In the genomic region with DNA sequence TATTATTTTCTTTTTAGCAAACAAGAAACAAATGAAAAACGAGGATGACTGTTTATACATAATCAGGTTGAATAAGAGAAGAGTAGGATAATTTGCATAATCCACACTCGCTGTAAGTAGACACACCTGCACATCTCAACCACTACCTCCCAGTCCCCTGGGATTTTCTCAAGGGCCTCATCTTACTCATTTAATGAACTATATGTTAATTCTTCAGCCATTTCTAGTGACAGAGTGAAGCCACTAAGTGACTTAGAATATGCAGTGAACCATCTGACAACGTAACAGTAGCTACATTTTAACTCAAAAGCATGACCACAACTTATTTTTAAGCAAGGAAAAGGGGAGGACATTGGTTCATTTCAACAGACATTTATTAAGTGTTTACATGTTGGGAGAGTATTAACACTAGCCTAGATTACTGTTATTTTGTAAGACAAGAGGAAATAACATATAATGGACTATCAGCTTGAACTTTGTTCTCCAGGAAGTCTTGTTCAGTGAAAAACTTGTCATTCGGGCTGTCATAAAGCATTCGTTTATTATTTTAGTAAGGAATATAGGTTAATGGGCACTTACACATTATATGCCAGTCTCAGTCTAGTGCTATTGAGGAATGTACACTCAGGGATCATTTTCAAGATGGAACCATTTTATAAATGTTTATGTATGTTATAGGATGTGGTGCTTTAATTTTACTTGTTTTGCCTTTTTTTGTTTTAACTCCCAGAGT, we compare ENCODE assay signal across 18 cellular contexts.
DNase-seq lines count a peak whose midpoint lies in the region; ATAC-seq, FAIRE-seq and TF ChIP-seq lines count a peak whose summit lies in the region.
"Had no signal": no experiment of that assay in that cellular context is flagged by ENCODE, and none has a peak within 500 bp of the region (broad histone marks: within the 10 kb centered on the region; RNA-seq: fewer than 3 reads in every experiment).

No MANE protein-coding gene starts in this region.

- H3K4me3 ChIP-seq in SU-DHL-6 (ENCODE audit: insufficient read depth, low read length, poor library complexity, severe bottlenecking) (no peak overlapping the region), H7 (ENCODE audit: insufficient read depth, low read depth, low read length) (no peak overlapping the region)

- no peak for FAIRE-seq in RCC 7860 (lab: Jason Lieb, UNC)
- FAIRE-seq: TTC549 had no signal

- ATAC-seq in GM18907 (IDR thresholded peaks at IDR 0.05; ENCODE audit: unreplicated experiment) = peak; percentile 89
- ATAC-seq in GM21737 (IDR thresholded peaks at IDR 0.05; ENCODE audit: unreplicated experiment) = peak; percentile 79
- ATAC-seq in HG03159 (IDR thresholded peaks at IDR 0.05; ENCODE audit: unreplicated experiment) = peak; percentile 96
- ATAC-seq: activated naive CD8-positive, alpha-beta T cell treated with anti-CD3 and anti-CD28 coated beads, Interleukin-2, amount 50 U/mL, for 24 hours; activated T-cell treated with anti-CD3 and anti-CD28 coated beads, Interleukin-2, amount 50 U/mL, for 4 hours; sciatic nerve had no signal

- no peak for TF ChIP-seq CTCF in SU-DHL-6 (IDR thresholded peaks at IDR 0.05; ENCODE audit: insufficient read depth, low read length, poor library complexity, severe bottlenecking)

- no peak for DNase-seq in RCC 7860 (ENCODE audit: low spot score)
- DNase-seq in activated CD4-positive, alpha-beta T cell treated with anti-CD3 and anti-CD28 coated beads, Interleukin-2, amount 10 ng/mL, durations not matched to agents 7 days and 5 days = no peak
- DNase-seq in H7 = no peak
- DNase-seq: activated naive CD8-positive, alpha-beta T cell treated with anti-CD3 and anti-CD28 coated beads, Interleukin-2, amount 50 U/mL, for 24 hours; activated T-cell treated with anti-CD3 and anti-CD28 coated beads, Interleukin-2, amount 50 U/mL, for 4 hours; central memory CD4-positive, alpha-beta T cell; GF-D8; IMR-90; NCI-H2227 treated with DMSO at 0.1 percent for 48 hours; nucleus accumbens; stimulated activated CD4-positive, alpha-beta T cell treated with anti-CD3 and anti-CD28 coated beads, Interleukin-2, amount 100 ng/mL, for 24 hours; substantia nigra had no signal

- no peaks in the 10 kb centered on the region for H3K27me3 Mint-ChIP-seq in activated CD4-positive, alpha-beta T cell treated with anti-CD3 and anti-CD28 coated beads, Interleukin-2, amount 10 ng/mL, durations not matched to agents 7 days and 5 days
- H3K27me3 Mint-ChIP-seq: activated naive CD8-positive, alpha-beta T cell treated with anti-CD3 and anti-CD28 coated beads, Interleukin-2, amount 50 U/mL, for 24 hours had no signal

- CTCF ChIA-PET in activated CD4-positive, alpha-beta T cell treated with anti-CD3 and anti-CD28 coated beads, Interleukin-2, amount 10 ng/mL, durations not matched to agents 7 days and 5 days (lab: Charles Lee) = no interaction called here

- no peak overlapping the region for H3K9ac ChIP-seq in SU-DHL-6 (ENCODE audit: low read length)

- peak overlapping the region; percentile 2 for H3K4me2 ChIP-seq in SU-DHL-6 (ENCODE audit: low read depth, low read length, poor library complexity, severe bottlenecking)

- H3K9me3 ChIP-seq in SU-DHL-6 (ENCODE audit: insufficient read depth, low read length) = no peaks in the 10 kb centered on the region

- no peak overlapping the region for H3K4me3 Mint-ChIP-seq in activated CD4-positive, alpha-beta T cell treated with anti-CD3 and anti-CD28 coated beads, Interleukin-2, amount 10 ng/mL, durations not matched to agents 7 days and 5 days
- H3K4me3 Mint-ChIP-seq: activated naive CD8-positive, alpha-beta T cell treated with anti-CD3 and anti-CD28 coated beads, Interleukin-2, amount 50 U/mL, for 24 hours; activated T-cell treated with anti-CD3 and anti-CD28 coated beads, Interleukin-2, amount 50 U/mL, for 4 hours had no signal

- H3K79me2 ChIP-seq in SU-DHL-6 (ENCODE audit: insufficient read depth, low read length) = no peaks in the 10 kb centered on the region

- H3K9me3 Mint-ChIP-seq in activated CD4-positive, alpha-beta T cell treated with anti-CD3 and anti-CD28 coated beads, Interleukin-2, amount 10 ng/mL, durations not matched to agents 7 days and 5 days = no peaks in the 10 kb centered on the region

- no peak overlapping the region for H3K27ac ChIP-seq in SU-DHL-6 (ENCODE audit: low read depth, low read length)

- H3F3A ChIP-seq in SU-DHL-6 (ENCODE audit: insufficient read depth) = no peaks in the 10 kb centered on the region

- POLR2A ChIA-PET in activated CD4-positive, alpha-beta T cell treated with anti-CD3 and anti-CD28 coated beads, Interleukin-2, amount 10 ng/mL, durations not matched to agents 7 days and 5 days (lab: Charles Lee) = no interaction called here

- H3K36me3 ChIP-seq in SU-DHL-6 (ENCODE audit: low read length) (no peaks in the 10 kb centered on the region), H7 (replicated peaks; ENCODE audit: control insufficient read depth, insufficient read depth, low read length) (no peaks in the 10 kb centered on the region)

- H2AFZ ChIP-seq in SU-DHL-6 (ENCODE audit: low read depth, low read length, severe bottlenecking) = no peak overlapping the region

- no peak overlapping the region for H3K27ac Mint-ChIP-seq in activated CD4-positive, alpha-beta T cell treated with anti-CD3 and anti-CD28 coated beads, Interleukin-2, amount 10 ng/mL, durations not matched to agents 7 days and 5 days
- H3K27ac Mint-ChIP-seq: activated naive CD8-positive, alpha-beta T cell treated with anti-CD3 and anti-CD28 coated beads, Interleukin-2, amount 50 U/mL, for 24 hours had no signal

- no peaks in the 10 kb centered on the region for H4K20me1 ChIP-seq in SU-DHL-6 (ENCODE audit: low read depth, low read length)

- H3K4me1 Mint-ChIP-seq in activated CD4-positive, alpha-beta T cell treated with anti-CD3 and anti-CD28 coated beads, Interleukin-2, amount 10 ng/mL, durations not matched to agents 7 days and 5 days = no peaks in the 10 kb centered on the region
- H3K4me1 Mint-ChIP-seq: activated naive CD8-positive, alpha-beta T cell treated with anti-CD3 and anti-CD28 coated beads, Interleukin-2, amount 50 U/mL, for 24 hours had no signal

- H3K36me3 Mint-ChIP-seq in activated CD4-positive, alpha-beta T cell treated with anti-CD3 and anti-CD28 coated beads, Interleukin-2, amount 10 ng/mL, durations not matched to agents 7 days and 5 days (ENCODE audit: low read depth) = no peaks in the 10 kb centered on the region

- H3K9me2 ChIP-seq in SU-DHL-6 (replicated peaks; ENCODE audit: insufficient read depth, low read length) = no peaks in the 10 kb centered on the region

- no peaks in the 10 kb centered on the region for H3K27me3 ChIP-seq in SU-DHL-6 (ENCODE audit: low read length)
- no peaks in the 10 kb centered on the region for H3K27me3 ChIP-seq in H7 (ENCODE audit: control insufficient read depth, insufficient read depth, low read length)
